In the genomic region with DNA sequence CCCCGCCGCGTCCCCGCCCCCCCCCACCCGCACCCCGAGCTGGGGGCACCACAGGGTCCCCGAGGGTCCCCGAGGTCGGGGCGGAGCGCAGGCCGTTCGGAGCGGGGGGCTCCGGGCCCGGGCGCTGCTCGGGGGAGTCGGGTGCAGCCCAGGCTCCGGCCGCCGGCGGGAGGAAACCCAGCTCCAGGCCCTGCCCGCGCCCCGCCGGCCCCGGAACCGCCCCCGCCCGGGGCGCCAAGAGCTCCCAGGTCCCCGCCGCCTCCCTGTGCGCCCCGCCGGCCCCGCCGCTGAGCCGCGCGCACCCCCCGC, we compare ENCODE assay signal across 10 cellular contexts. TPM values are rescaled to one million over a fixed set of nuclear protein-coding genes. Genes with fewer than 3 reads are reported as not detected.
DNase-seq lines count a peak whose midpoint lies in the region; ATAC-seq, FAIRE-seq and TF ChIP-seq lines count a peak whose summit lies in the region.
"Had no signal": no experiment of that assay in that cellular context is flagged by ENCODE, and none has a peak within 500 bp of the region (broad histone marks: within the 10 kb centered on the region; RNA-seq: fewer than 3 reads in every experiment).

No MANE protein-coding gene starts in this region.

- H3K27ac ChIP-seq in A673 (ENCODE audit: low read depth, low read length, poor library complexity, severe bottlenecking), result no peak overlapping the region
- no peak overlapping the region for H3K27ac ChIP-seq in GM23338 (ENCODE audit: low read depth)

- TF ChIP-seq CTCF in A673 (conservative IDR thresholded peaks at IDR 0.05; ENCODE audit: low read depth, low read length), result no peak
- no peak for TF ChIP-seq CTCF in GM23338 (conservative IDR thresholded peaks at IDR 0.05; ENCODE audit: low read depth in 2 of 2)
- no peak for TF ChIP-seq CTCF in WTC11 (IDR thresholded peaks at IDR 0.05)

- no peak for FAIRE-seq in RCC 7860 (lab: Jason Lieb, UNC)
- FAIRE-seq in GM12892 (lab: Jason Lieb, UNC), result no peak

- no peaks in the 10 kb centered on the region for H3K36me3 ChIP-seq in A673 (ENCODE audit: insufficient read depth, low read length, poor library complexity, severe bottlenecking)
- H3K36me3 ChIP-seq in GM23338 (ENCODE audit: insufficient read depth), result no peaks in the 10 kb centered on the region

- TF ChIP-seq POLR2A in GM12892 (IDR thresholded peaks at IDR 0.05; ENCODE audit: low read depth, low read length), result no peak

- H3K4me1 Mint-ChIP-seq in GM23338 (peaks cover 36% of the 10 kb centered on the region), WTC11 (peaks cover 33% of the 10 kb centered on the region)

- peaks cover 37% of the 10 kb centered on the region for H3K27me3 Mint-ChIP-seq in GM23338 (ENCODE audit: insufficient read depth, low read depth, poor library complexity)
- H3K27me3 Mint-ChIP-seq in WTC11 (ENCODE audit: low read depth), result peaks cover 61% of the 10 kb centered on the region

- H4K20me1 ChIP-seq in GM23338 (replicated peaks; ENCODE audit: insufficient read depth), result no peaks in the 10 kb centered on the region

- H3K4me1 ChIP-seq in A673 (ENCODE audit: insufficient read depth, low read length, poor library complexity, severe bottlenecking) (peaks cover 3% of the 10 kb centered on the region), GM23338 (ENCODE audit: insufficient read depth) (peaks cover 32% of the 10 kb centered on the region), mononuclear cell (ENCODE audit: insufficient read depth, low read length) (peaks cover 13% of the 10 kb centered on the region)

- H3K4me2 ChIP-seq in GM23338, result no peak overlapping the region

- BruUV-seq in A673 (replicated peaks; lab: Mats Ljungman, UMichigan), result no TSS peak

- CTCF ChIA-PET in A673 (lab: Charles Lee), result interaction anchor here (0.6 to 0.8 kb wide), 3 partner anchors 185 to 484 kb away, joined by 3 read pairs; no protein-coding TSS in a partner anchor
- CTCF ChIA-PET in WTC11 (lab: Charles Lee), result interaction anchor here (0.5 to 2.0 kb wide), 15 partner anchors 10 to 338 kb away, joined by 3 to 18 read pairs (median 4); a partner anchor contains a TSS

- H3K4me3 ChIP-seq in A673 (ENCODE audit: low read depth, low read length, poor library complexity, severe bottlenecking), result peak overlapping the region; percentile 42
- peak overlapping the region; percentile 54; the same call in 1 of the 2 replicates for H3K4me3 ChIP-seq in GM23338
- peak overlapping the region; percentile 18 for H3K4me3 ChIP-seq in mononuclear cell (ENCODE audit: low read length)

- H3K4me3 Mint-ChIP-seq in GM23338 (no peak overlapping the region), WTC11 (no peak overlapping the region)

- no peaks in the 10 kb centered on the region for H3K27me3 ChIP-seq in A673 (replicated peaks; ENCODE audit: insufficient read depth, low read depth, low read length, poor library complexity)
- H3K27me3 ChIP-seq in GM23338 (ENCODE audit: insufficient read depth), result peaks cover 42% of the 10 kb centered on the region
- no peaks in the 10 kb centered on the region for H3K27me3 ChIP-seq in mononuclear cell (ENCODE audit: insufficient read depth, low read length)

- DNase-seq in A673 (ENCODE audit: low spot score) (no peak), GM23338 (ENCODE audit: low spot score) (no peak), WTC11 (ENCODE audit: low spot score) (no peak), RCC 7860 (ENCODE audit: low spot score) (no peak), NCI-H345 (lab: John Stamatoyannopoulos, UW) (no peak), GM12892 (ENCODE audit: insufficient read length) (no peak), AG08395 (ENCODE audit: low spot score) (no peak)
- DNase-seq: Kasumi-1 had no signal

- peaks cover 4% of the 10 kb centered on the region; the same call in 2 of the 3 replicates for H3K36me3 Mint-ChIP-seq in GM23338 (ENCODE audit: low read depth)
- peaks cover 5% of the 10 kb centered on the region for H3K36me3 Mint-ChIP-seq in WTC11

- POLR2A ChIA-PET in A673 (lab: Charles Lee; ENCODE audit: low non-redundant PET) (interaction anchor here (0.6 kb wide), 1 partner anchor 111 kb away, joined by 3 read pairs; no protein-coding TSS in a partner anchor), WTC11 (lab: Charles Lee) (no interaction called here)

- H3F3A ChIP-seq in GM23338 (replicated peaks; ENCODE audit: low read depth), result peaks cover 9% of the 10 kb centered on the region; the same call in 1 of the 2 replicates

- intact Hi-C loops in A673 (cut with micrococcal nuclease; ENCODE audit: unreplicated experiment), result loop anchor here (5.0 kb wide), 1 partner anchor 243 kb away; a partner anchor contains a TSS

- ATAC-seq in GM23338 (no peak; the same call in 1 of the 3 replicates), WTC11 (peak; percentile 31)

- H3K9me2 ChIP-seq in GM23338 (ENCODE audit: insufficient read depth), result no peaks in the 10 kb centered on the region

- no peak overlapping the region for H3K27ac Mint-ChIP-seq in GM23338
- H3K27ac Mint-ChIP-seq in WTC11, result no peak overlapping the region

- H3K9me3 Mint-ChIP-seq in GM23338, result peaks cover 17% of the 10 kb centered on the region
- peaks cover 12% of the 10 kb centered on the region for H3K9me3 Mint-ChIP-seq in WTC11
- H3K9me3 Mint-ChIP-seq: activated T-helper 17 cell treated with anti-CD3 and anti-CD28 coated beads, Interleukin-2, amount 50 U/mL, for 72 hours had no signal

- H3K79me2 ChIP-seq in GM23338 (replicated peaks; ENCODE audit: insufficient read depth), result no peaks in the 10 kb centered on the region

- no peak overlapping the region for H2AFZ ChIP-seq in GM23338

- H3K9me3 ChIP-seq in A673 (ENCODE audit: low read depth, low read length, poor library complexity, severe bottlenecking) (no peaks in the 10 kb centered on the region), mononuclear cell (ENCODE audit: low read depth, low read length) (no peaks in the 10 kb centered on the region)

TF ChIP-seq in GM23338, 12 proteins besides CTCF, POLR2A, EP300 and RAD21 (continues in another document):
- TF ChIP-seq JUNB (IDR thresholded peaks at IDR 0.05; ENCODE audit: unreplicated experiment), result no peak

TF ChIP-seq in WTC11, 78 proteins besides CTCF, POLR2A, EP300 and RAD21:
- TF ChIP-seq PRRX2 (CRISPR knock-in tag; IDR thresholded peaks at IDR 0.05) (no peak), SP1 (CRISPR knock-in tag; conservative IDR thresholded peaks at IDR 0.05) (no peak)
- TF ChIP-seq, protein P1, sequence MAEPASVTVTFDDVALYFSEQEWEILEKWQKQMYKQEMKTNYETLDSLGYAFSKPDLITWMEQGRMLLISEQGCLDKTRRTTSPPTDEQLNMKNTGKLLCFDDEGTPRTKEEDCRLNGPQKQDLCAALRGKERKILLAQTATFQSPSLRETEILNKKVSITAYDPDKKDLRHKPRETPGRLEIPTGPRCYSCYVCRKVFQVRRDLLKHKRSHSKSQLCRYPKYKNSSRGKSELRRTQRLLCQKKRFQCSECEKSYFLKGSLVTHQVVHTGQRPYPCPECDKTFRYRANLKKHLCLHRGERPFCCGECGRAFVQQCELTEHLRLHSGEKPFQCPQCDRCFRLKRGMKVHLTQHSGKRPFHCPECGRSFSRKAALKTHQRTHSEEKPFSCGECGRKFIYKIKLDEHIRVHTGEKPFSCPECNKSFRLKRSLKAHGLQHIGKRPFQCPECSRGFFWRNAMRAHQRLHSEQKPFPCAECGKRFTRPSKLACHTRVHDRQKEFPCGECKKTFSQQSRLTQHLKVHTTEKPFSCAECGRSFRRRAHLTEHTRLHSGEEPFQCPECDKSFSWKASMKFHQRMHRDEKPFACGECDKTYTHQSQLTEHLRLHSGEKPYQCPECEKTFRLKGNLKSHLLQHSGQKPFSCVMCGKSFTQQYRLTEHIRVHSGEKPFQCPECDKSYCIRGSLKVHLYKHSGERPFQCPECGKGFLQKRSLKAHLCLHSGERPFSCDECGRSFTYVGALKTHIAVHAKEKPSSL (CRISPR knock-in tag; conservative IDR thresholded peaks at IDR 0.05), result no peak
- TF ChIP-seq, protein P2, sequence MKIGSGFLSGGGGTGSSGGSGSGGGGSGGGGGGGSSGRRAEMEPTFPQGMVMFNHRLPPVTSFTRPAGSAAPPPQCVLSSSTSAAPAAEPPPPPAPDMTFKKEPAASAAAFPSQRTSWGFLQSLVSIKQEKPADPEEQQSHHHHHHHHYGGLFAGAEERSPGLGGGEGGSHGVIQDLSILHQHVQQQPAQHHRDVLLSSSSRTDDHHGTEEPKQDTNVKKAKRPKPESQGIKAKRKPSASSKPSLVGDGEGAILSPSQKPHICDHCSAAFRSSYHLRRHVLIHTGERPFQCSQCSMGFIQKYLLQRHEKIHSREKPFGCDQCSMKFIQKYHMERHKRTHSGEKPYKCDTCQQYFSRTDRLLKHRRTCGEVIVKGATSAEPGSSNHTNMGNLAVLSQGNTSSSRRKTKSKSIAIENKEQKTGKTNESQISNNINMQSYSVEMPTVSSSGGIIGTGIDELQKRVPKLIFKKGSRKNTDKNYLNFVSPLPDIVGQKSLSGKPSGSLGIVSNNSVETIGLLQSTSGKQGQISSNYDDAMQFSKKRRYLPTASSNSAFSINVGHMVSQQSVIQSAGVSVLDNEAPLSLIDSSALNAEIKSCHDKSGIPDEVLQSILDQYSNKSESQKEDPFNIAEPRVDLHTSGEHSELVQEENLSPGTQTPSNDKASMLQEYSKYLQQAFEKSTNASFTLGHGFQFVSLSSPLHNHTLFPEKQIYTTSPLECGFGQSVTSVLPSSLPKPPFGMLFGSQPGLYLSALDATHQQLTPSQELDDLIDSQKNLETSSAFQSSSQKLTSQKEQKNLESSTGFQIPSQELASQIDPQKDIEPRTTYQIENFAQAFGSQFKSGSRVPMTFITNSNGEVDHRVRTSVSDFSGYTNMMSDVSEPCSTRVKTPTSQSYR (CRISPR knock-in tag; IDR thresholded peaks at IDR 0.05), result no peak

RNA-seq across cellular contexts. Expression of a gene that starts 33.2 kb away (rescaled TPM):
- 0.82 and 1.3 TPM in 2 replicates for total RNA-seq in A673 (2021)
- 3.5 and 6.3 TPM in 2 replicates for total RNA-seq in GM23338 (2014; rRNA removed; shearing (Covaris generic))
- 2.7 and 3.5 TPM in 2 replicates for polyA plus RNA-seq in GM23338 (2016; fragmentation: Nextera tagmentation; extraction: Ambion mirVana)
- 2.0 to 4.6 TPM (median 3.7 TPM) in 3 replicates for total RNA-seq in WTC11 (2021)
- total RNA-seq in mononuclear cell, result 1.5 TPM
- not detected for polyA plus RNA-seq in GM12892 (2012; ENCODE audit: missing spikeins)

RNA-seq across cellular contexts. Expression of a gene that starts 59.9 kb away (rescaled TPM):
- total RNA-seq in A673 (2021) (6.0 and 7.7 TPM in 2 replicates), WTC11 (2021) (16.0 to 19.4 TPM (median 18.4 TPM) in 3 replicates), mononuclear cell (56.8 TPM)
- 59.2 and 59.9 TPM in 2 replicates for total RNA-seq in GM23338 (2014; rRNA removed; shearing (Covaris generic))
- 40.7 and 49.4 TPM in 2 replicates for polyA plus RNA-seq in GM23338 (2016; fragmentation: Nextera tagmentation; extraction: Ambion mirVana)
- polyA plus RNA-seq in GM12892 (2012; ENCODE audit: missing spikeins), result 3.9 TPM
